Comparison of ENCODE assay signal across 15 cellular contexts in the genomic region with DNA sequence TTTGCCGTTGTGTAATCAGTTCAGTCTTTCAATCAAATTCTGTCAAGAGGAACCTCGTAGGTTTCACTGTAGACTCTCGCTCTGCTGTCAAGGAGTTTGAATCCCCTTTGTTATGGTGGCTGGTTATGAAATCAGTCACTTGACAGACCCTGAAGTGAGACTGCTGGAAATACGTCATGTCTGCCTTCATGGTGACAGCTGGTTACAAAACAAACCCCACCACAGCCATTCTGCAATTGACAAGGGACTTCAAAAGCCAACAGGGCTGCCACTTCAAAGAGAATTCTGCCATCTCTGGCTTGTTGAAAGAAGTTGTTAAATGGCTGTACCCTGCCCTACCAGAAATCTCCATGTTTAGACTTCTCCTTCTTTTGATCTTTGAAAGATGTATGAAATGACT.
A peak's percentile ranks its signal among the peaks of the same experiment; 100 is the strongest.
DNase-seq lines count a peak whose midpoint lies in the region; ATAC-seq and TF ChIP-seq lines count a peak whose summit lies in the region.
"Had no signal": no experiment of that assay in that cellular context is flagged by ENCODE, and none has a peak within 500 bp of the region (broad histone marks: within the 10 kb centered on the region; RNA-seq: fewer than 3 reads in every experiment).

No MANE protein-coding gene starts in this region.

- DNase-seq in cardiac muscle cell (ENCODE audit: low read depth in 1 of 2, low spot score in 1 of 2) = peak in 1 of 2 donors; percentile 75
- DNase-seq in heart right ventricle = no peak
- no peak for DNase-seq in stimulated activated naive B cell treated with anti-CD40 and anti-IgM and Interleukin-4, amounts not matched to agents 10 μg/mL and 1 μg/mL and 100 μg/mL, for 72 hours
- DNase-seq in prostate gland (ENCODE audit: low spot score) = no peak
- no peak for DNase-seq in PC-9
- no peak for DNase-seq in NCI-H2029 (lab: John Stamatoyannopoulos, UW)
- DNase-seq: BE2C, gastrocnemius medialis, HFFc6, posterior cingulate gyrus, thyroid gland had no signal

- H3K4me3 Mint-ChIP-seq in brain = peak overlapping the region in 1 of 5 experiments; percentile 7
- H3K4me3 Mint-ChIP-seq in stimulated activated naive B cell treated with anti-CD40 and anti-IgM and Interleukin-4, amounts not matched to agents 10 μg/mL and 1 μg/mL and 100 μg/mL, for 72 hours = no peak overlapping the region
- H3K4me3 Mint-ChIP-seq: activated naive CD4-positive, alpha-beta T cell treated with anti-CD3 and anti-CD28 coated beads, Interleukin-2, amount 50 U/mL, for 24 hours; HFFc6 had no signal

- TF ChIP-seq CTCF in cardiac muscle cell (IDR thresholded peaks at IDR 0.05; ENCODE audit: low read depth, low read length) (no peak), heart right ventricle (IDR thresholded peaks at IDR 0.05) (no peak), OCI-LY1 (IDR thresholded peaks at IDR 0.05; ENCODE audit: low read length) (no peak), brain (conservative IDR thresholded peaks at IDR 0.05) (no peak), prostate gland (IDR thresholded peaks at IDR 0.05) (no peak), PC-9 (conservative IDR thresholded peaks at IDR 0.05) (no peak)

- POLR2A ChIA-PET in PC-9 (lab: Charles Lee; ENCODE audit: unreplicated experiment) = no interaction called here

- H2AFZ ChIP-seq in OCI-LY1 (ENCODE audit: low read length) (no peak overlapping the region), PC-9 (no peak overlapping the region)

- H3K4me2 ChIP-seq in OCI-LY1 (ENCODE audit: low read length) (peak overlapping the region; percentile 35; the same call in 1 of the 2 replicates), PC-9 (no peak overlapping the region)

- no peaks in the 10 kb centered on the region for H3K79me2 ChIP-seq in OCI-LY1 (ENCODE audit: insufficient read depth, low read length)
- H3K79me2 ChIP-seq in PC-9 (ENCODE audit: low read depth) = no peaks in the 10 kb centered on the region

- no peaks in the 10 kb centered on the region for H3F3A ChIP-seq in OCI-LY1 (ENCODE audit: insufficient read depth, low read length)
- H3F3A ChIP-seq in PC-9 (ENCODE audit: insufficient read depth, low read depth) = no peaks in the 10 kb centered on the region

- ATAC-seq in heart right ventricle = no peak
- ATAC-seq in stimulated activated naive B cell treated with anti-CD40 and anti-IgM and Interleukin-4, amounts not matched to agents 10 μg/mL and 1 μg/mL and 100 μg/mL, for 72 hours (replicated peaks) = peak in 1 of 2 donors; percentile 53
- ATAC-seq: gastrocnemius medialis, left lobe of liver had no signal

- H3K9ac ChIP-seq in OCI-LY1 (ENCODE audit: low read length) = no peak overlapping the region

- peaks cover 18% of the 10 kb centered on the region for H3K36me3 Mint-ChIP-seq in brain
- H3K36me3 Mint-ChIP-seq in stimulated activated naive B cell treated with anti-CD40 and anti-IgM and Interleukin-4, amounts not matched to agents 10 μg/mL and 1 μg/mL and 100 μg/mL, for 72 hours = peaks cover 2 to 15% of the 10 kb centered on the region in 2 donors

- no peaks in the 10 kb centered on the region for H4K20me1 ChIP-seq in OCI-LY1 (ENCODE audit: insufficient read depth, low read length)
- no peaks in the 10 kb centered on the region for H4K20me1 ChIP-seq in PC-9 (ENCODE audit: insufficient read depth)

- H3K36me3 ChIP-seq in cardiac muscle cell = no peaks in the 10 kb centered on the region
- H3K36me3 ChIP-seq in heart right ventricle = peaks cover 0 to 9% (median 0%) of the 10 kb centered on the region in 9 donors
- H3K36me3 ChIP-seq in OCI-LY1 (ENCODE audit: insufficient read depth, low read length) = peaks cover 10% of the 10 kb centered on the region
- H3K36me3 ChIP-seq in prostate gland = no peaks in the 10 kb centered on the region
- no peaks in the 10 kb centered on the region for H3K36me3 ChIP-seq in PC-9 (ENCODE audit: low read depth)
- H3K36me3 ChIP-seq: BE2C, gastrocnemius medialis, thyroid gland had no signal

- no peaks in the 10 kb centered on the region for H3K27me3 Mint-ChIP-seq in brain
- H3K27me3 Mint-ChIP-seq in stimulated activated naive B cell treated with anti-CD40 and anti-IgM and Interleukin-4, amounts not matched to agents 10 μg/mL and 1 μg/mL and 100 μg/mL, for 72 hours = no peaks in the 10 kb centered on the region
- H3K27me3 Mint-ChIP-seq: activated naive CD4-positive, alpha-beta T cell treated with anti-CD3 and anti-CD28 coated beads, Interleukin-2, amount 50 U/mL, for 24 hours had no signal

- H3K27me3 ChIP-seq in cardiac muscle cell = no peaks in the 10 kb centered on the region
- no peaks in the 10 kb centered on the region for H3K27me3 ChIP-seq in heart right ventricle
- no peaks in the 10 kb centered on the region for H3K27me3 ChIP-seq in OCI-LY1 (ENCODE audit: insufficient read depth, low read length)
- no peaks in the 10 kb centered on the region for H3K27me3 ChIP-seq in prostate gland (replicated peaks; ENCODE audit: insufficient read depth)
- H3K27me3 ChIP-seq in PC-9 (ENCODE audit: insufficient read depth, low read depth) = no peaks in the 10 kb centered on the region
- H3K27me3 ChIP-seq: BE2C, gastrocnemius medialis, thyroid gland had no signal

- WGBS in heart right ventricle, 2 donors = 67 to 76% methylated on average over 4 of the region's 4 CpGs
- WGBS in prostate gland = 77% methylated on average over 4 of the region's 4 CpGs

- peaks cover 40% of the 10 kb centered on the region for H3K4me1 Mint-ChIP-seq in brain
- peaks cover 2 to 5% of the 10 kb centered on the region in 2 donors for H3K4me1 Mint-ChIP-seq in stimulated activated naive B cell treated with anti-CD40 and anti-IgM and Interleukin-4, amounts not matched to agents 10 μg/mL and 1 μg/mL and 100 μg/mL, for 72 hours

- H3K4me3 ChIP-seq in cardiac muscle cell (no peak overlapping the region), heart right ventricle (no peak overlapping the region), OCI-LY1 (ENCODE audit: low read depth, low read length, poor library complexity, severe bottlenecking) (no peak overlapping the region), prostate gland (no peak overlapping the region), PC-9 (no peak overlapping the region)
- H3K4me3 ChIP-seq: gastrocnemius medialis, thyroid gland had no signal

- CTCF ChIA-PET in PC-9 (lab: Charles Lee) = no interaction called here

- no peak for TF ChIP-seq POLR2A in prostate gland (IDR thresholded peaks at IDR 0.05)

- no TSS peak for BruUV-seq in PC-9 (replicated peaks; lab: Mats Ljungman, UMichigan)

- intact Hi-C loops in heart right ventricle (cut with DNase I) = loop anchor here in 4 of 10 donors (5.0 to 10.0 kb wide), 2 partner anchors 297 to 304 kb away; no protein-coding TSS in a partner anchor
- intact Hi-C loops in prostate gland (cut with DNase I) = loop anchor here (10.0 kb wide), 1 partner anchor 153 kb away; no protein-coding TSS in a partner anchor
- intact Hi-C loops in PC-9 (cut with micrococcal nuclease; ENCODE audit: unreplicated experiment) = loop anchor here (2.0 kb wide), 1 partner anchor 19 kb away; no protein-coding TSS in a partner anchor

- H3K27ac ChIP-seq in cardiac muscle cell (peak overlapping the region; percentile 69), heart right ventricle (no peak overlapping the region), OCI-LY1 (ENCODE audit: low read depth, low read length, poor library complexity, severe bottlenecking) (peak overlapping the region; percentile 33), prostate gland (no peak overlapping the region), PC-9 (no peak overlapping the region)
- H3K27ac ChIP-seq: gastrocnemius medialis, thyroid gland had no signal

- peaks cover 30% of the 10 kb centered on the region for H3K4me1 ChIP-seq in cardiac muscle cell (ENCODE audit: low read depth)
- H3K4me1 ChIP-seq in heart right ventricle = peaks cover 0 to 6% (median 0%) of the 10 kb centered on the region in 9 donors
- H3K4me1 ChIP-seq in OCI-LY1 (ENCODE audit: insufficient read depth, low read length, severe bottlenecking) = peaks cover 22% of the 10 kb centered on the region
- H3K4me1 ChIP-seq in prostate gland (replicated peaks) = no peaks in the 10 kb centered on the region
- H3K4me1 ChIP-seq in PC-9 (replicated peaks; ENCODE audit: insufficient read depth) = no peaks in the 10 kb centered on the region
- H3K4me1 ChIP-seq: thyroid gland had no signal

- peak overlapping the region in 3 of 5 experiments; percentile 14 to 50 (median 21) for H3K27ac Mint-ChIP-seq in brain
- H3K27ac Mint-ChIP-seq in stimulated activated naive B cell treated with anti-CD40 and anti-IgM and Interleukin-4, amounts not matched to agents 10 μg/mL and 1 μg/mL and 100 μg/mL, for 72 hours = peak overlapping the region; percentile 66
- H3K27ac Mint-ChIP-seq: activated naive CD4-positive, alpha-beta T cell treated with anti-CD3 and anti-CD28 coated beads, Interleukin-2, amount 50 U/mL, for 24 hours; HFFc6 had no signal

- H3K9me3 Mint-ChIP-seq in brain = no peaks in the 10 kb centered on the region
- no peaks in the 10 kb centered on the region for H3K9me3 Mint-ChIP-seq in stimulated activated naive B cell treated with anti-CD40 and anti-IgM and Interleukin-4, amounts not matched to agents 10 μg/mL and 1 μg/mL and 100 μg/mL, for 72 hours
- H3K9me3 Mint-ChIP-seq: activated naive CD4-positive, alpha-beta T cell treated with anti-CD3 and anti-CD28 coated beads, Interleukin-2, amount 50 U/mL, for 24 hours; HFFc6 had no signal

- H3K9me2 ChIP-seq in OCI-LY1 (ENCODE audit: low read depth, low read length) (no peaks in the 10 kb centered on the region), PC-9 (ENCODE audit: insufficient read depth) (no peaks in the 10 kb centered on the region)

- H3K9me3 ChIP-seq in cardiac muscle cell (ENCODE audit: low read depth) (no peaks in the 10 kb centered on the region), heart right ventricle (no peaks in the 10 kb centered on the region), OCI-LY1 (ENCODE audit: low read length) (no peaks in the 10 kb centered on the region), prostate gland (no peaks in the 10 kb centered on the region), PC-9 (ENCODE audit: insufficient read depth, low read depth) (no peaks in the 10 kb centered on the region)
- H3K9me3 ChIP-seq: BE2C, gastrocnemius medialis, thyroid gland had no signal

Comparison
In these comparisons a context has a peak if more than half of its experiments do, and no peak if none do; other contexts are left out.
1. H3K27ac ChIP-seq: peak in cardiac muscle cell (single experiment) and OCI-LY1 (single experiment); none in heart right ventricle (0 of 10), prostate gland (0 of 2) and PC-9 (single experiment).